8 cellular contexts compared by ENCODE assay signal in the genomic region with DNA sequence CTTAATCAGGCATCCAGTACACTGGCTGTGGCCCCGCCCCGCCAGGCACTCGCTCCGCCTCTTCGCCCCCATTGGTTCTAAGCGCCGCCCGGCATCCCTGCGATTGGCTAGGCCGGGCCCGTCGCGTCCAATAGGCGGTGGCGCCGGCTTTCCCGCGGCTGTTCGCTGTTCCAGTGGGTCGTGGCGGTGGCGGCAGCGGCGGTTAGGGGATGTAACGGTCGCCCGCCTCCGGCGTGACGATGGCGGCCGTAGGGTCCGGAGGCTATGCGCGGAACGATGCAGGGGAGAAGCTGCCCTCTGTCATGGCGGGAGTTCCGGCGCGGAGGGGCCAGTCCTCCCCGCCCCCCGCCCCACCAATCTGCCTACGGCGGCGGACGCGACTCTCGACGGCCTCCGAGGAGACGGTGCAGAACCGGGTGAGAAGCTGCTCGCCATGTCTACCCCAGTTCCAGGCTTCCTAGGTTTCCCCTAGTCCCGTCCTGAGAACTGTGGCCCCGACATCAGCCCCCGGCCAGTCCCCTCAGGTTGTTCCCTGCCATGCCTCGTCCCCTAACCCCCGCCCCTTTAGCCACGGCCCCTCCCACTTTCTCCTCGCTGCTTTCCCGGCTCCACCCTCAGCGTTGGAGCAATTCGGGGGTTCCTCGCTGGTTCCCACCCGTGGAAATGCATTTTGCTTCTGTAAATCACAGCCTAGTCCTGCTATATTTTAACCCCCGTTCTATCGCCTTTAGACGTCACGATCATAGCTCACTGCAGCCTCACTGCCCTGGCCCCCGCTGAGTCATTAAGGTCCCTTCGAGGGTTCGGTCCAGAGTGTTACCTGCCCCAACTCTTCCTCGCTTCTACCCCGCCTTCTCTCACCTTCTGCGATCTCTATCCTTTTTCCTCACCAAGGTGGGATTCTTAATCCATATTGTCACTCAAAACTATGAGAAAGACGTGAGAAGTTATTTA. TPM values are rescaled to one million over a fixed set of nuclear protein-coding genes. Genes with fewer than 3 reads are reported as not detected.
DNase-seq lines count a peak whose midpoint lies in the region; ATAC-seq lines count a peak whose summit lies in the region.

WDR62 (plus strand) TSS at position 165 of the 954 bp plus-strand sequence; CDS start at position 240, 75 bp downstream.

- H3K4me1 ChIP-seq in mesodermal cell (ENCODE audit: control insufficient read depth, insufficient read depth, low read length, poor library complexity, severe bottlenecking) = peaks cover 9% of the 10 kb centered on the region

- peak; percentile 56 for ATAC-seq in GM21360 (IDR thresholded peaks at IDR 0.05; ENCODE audit: unreplicated experiment)

- no peaks in the 10 kb centered on the region for H3K9me3 ChIP-seq in mesodermal cell (ENCODE audit: control insufficient read depth, low read length)

- H3K27ac ChIP-seq in mesodermal cell (ENCODE audit: low read depth, low read length, severe bottlenecking) = peak within 1 kb of the TSS; percentile 96

- H3K4me3 ChIP-seq in mesodermal cell (ENCODE audit: extremely low read depth, insufficient read depth, low read length, poor library complexity, severe bottlenecking) = peak within 1 kb of the TSS; percentile 83

- DNase-seq in CMK (ENCODE audit: low read depth) = peak; percentile 71
- peak; percentile 100 for DNase-seq in HT-29 (ENCODE audit: low spot score)
- peak; percentile 94 for DNase-seq in NK-92 treated with Interleukin-12 subunit alpha and Interleukin-12 subunit beta, amount 100 ng/mL, for 24 hours (lab: John Stamatoyannopoulos, UW)
- DNase-seq in activated CD8-positive, alpha-beta memory T cell treated with anti-CD3 and anti-CD28 coated beads for 1 hour (ENCODE audit: extremely low read depth in 1 of 2, low read depth in 1 of 2) = peak; percentile 87 to 92
- DNase-seq in effector CD4-positive, alpha-beta T cell = peak; percentile 90
- DNase-seq in stimulated activated CD8-positive, alpha-beta memory T cell treated with anti-CD3 and anti-CD28 coated beads, Interleukin-15, amount 100 ng/mL, for 48 hours (ENCODE audit: low read depth in 2 of 2) = peak; percentile 91 to 93

- WGBS in mesodermal cell (ENCODE audit: insufficient coverage in 2 of 2), 2 experiments = 0% methylated on average over 49 to 59 of the region's 76 CpGs

- peaks cover 27% of the 10 kb centered on the region for H3K36me3 ChIP-seq in mesodermal cell (ENCODE audit: control insufficient read depth, insufficient read depth, low read length)

RNA-seq across cellular contexts. Expression of gene WDR62, which starts in this region (rescaled TPM):
- 44.1 and 49.0 TPM in 2 replicates for total RNA-seq in HT-29 (2014; rRNA removed; shearing (Covaris generic))
- polyA plus RNA-seq in mesodermal cell (2013, experiment 1 of 2) = 11.8 TPM
- 10.0 TPM for polyA plus RNA-seq in mesodermal cell (2013, experiment 2 of 2)

Comparison
In these comparisons a context has a peak if more than half of its experiments do, and no peak if none do; other contexts are left out.
1. Peak in every context shown above with its lines: DNase-seq, ATAC-seq, H3K4me3 ChIP-seq and H3K27ac ChIP-seq.